In the genomic region with DNA sequence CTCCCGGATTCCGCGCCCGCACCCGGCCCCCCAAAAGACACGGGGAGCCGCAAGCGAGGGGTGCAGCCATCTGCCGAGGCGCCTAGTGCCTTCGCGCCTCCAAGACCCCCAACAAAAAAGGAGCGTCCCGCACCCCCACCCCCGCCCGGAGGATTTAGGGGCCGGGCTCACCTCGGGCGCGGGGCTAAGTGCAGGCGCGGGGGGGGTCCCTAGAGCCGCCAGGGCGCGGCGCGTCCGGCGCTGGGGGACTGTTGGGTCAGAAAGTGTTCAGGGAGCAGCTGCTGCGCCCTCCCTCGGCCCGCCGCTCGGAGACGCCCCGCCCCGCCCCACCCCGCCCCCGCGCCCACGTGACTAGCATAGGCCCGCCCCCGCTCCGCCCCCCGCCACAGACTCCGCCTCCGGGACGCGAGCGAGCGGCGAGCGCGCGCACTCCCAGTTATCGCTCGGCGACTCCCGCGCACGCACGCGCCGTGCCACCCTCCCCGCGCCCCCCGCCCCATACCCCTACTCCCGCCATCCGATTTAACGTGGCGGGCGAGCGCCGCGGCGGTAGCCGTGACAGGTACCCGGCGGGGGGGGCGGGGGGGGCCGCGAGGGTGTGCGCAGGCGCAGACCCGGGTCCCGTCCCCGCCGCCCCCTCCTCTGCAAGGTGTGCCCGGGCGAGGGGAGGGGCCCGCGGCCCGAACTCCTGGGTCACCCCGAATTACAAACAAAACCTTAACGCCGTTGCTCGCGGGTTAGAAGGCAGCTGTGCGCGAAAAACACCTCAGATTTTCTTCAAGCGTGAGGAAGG, we compare ENCODE assay signal across 8 cellular contexts. TPM values are rescaled to one million over a fixed set of nuclear protein-coding genes. Genes with fewer than 3 reads are reported as not detected.
DNase-seq lines count a peak whose midpoint lies in the region; ATAC-seq and TF ChIP-seq lines count a peak whose summit lies in the region.

No MANE protein-coding gene starts in this region.

- H3K4me3 Mint-ChIP-seq in chondrocyte (ENCODE audit: unreplicated experiment), result peak overlapping the region; percentile 71

- H3K27ac Mint-ChIP-seq in chondrocyte (ENCODE audit: unreplicated experiment), result peak overlapping the region; percentile 54

- peak; percentile 60 for ATAC-seq in HG02642 (IDR thresholded peaks at IDR 0.05; ENCODE audit: poor library complexity, unreplicated experiment)
- ATAC-seq in GM18870 (IDR thresholded peaks at IDR 0.05; ENCODE audit: unreplicated experiment), result no peak

- H3K9me3 Mint-ChIP-seq in chondrocyte (ENCODE audit: low read depth), result no peaks in the 10 kb centered on the region

- CTCF ChIA-PET in GM10248 (lab: Yijun Ruan, JAX), result interaction anchor here (1.1 kb wide), 1 partner anchor 9 kb away, joined by 3 read pairs; no protein-coding TSS in a partner anchor

- no peaks in the 10 kb centered on the region for H3K27me3 ChIP-seq in layer of hippocampus (ENCODE audit: control insufficient read depth, insufficient read depth, low read length)

- H3K36me3 Mint-ChIP-seq in chondrocyte (ENCODE audit: low read depth), result no peaks in the 10 kb centered on the region

- no peak for TF ChIP-seq CTCF in GM10248 (IDR thresholded peaks at IDR 0.05; ENCODE audit: control extremely low read depth, extremely low read depth, low read depth, missing control alignments)
- peak; percentile 47 for TF ChIP-seq CTCF in chondrocyte (IDR thresholded peaks at IDR 0.05)

- POLR2A ChIA-PET in GM10248 (lab: Yijun Ruan, JAX), result interaction anchor here (0.7 kb wide), 1 partner anchor 708 kb away, joined by 3 read pairs; no protein-coding TSS in a partner anchor

- peaks cover 2% of the 10 kb centered on the region for H3K27me3 Mint-ChIP-seq in chondrocyte (ENCODE audit: low read depth)

- H3K4me1 Mint-ChIP-seq in chondrocyte (ENCODE audit: low read depth), result peaks cover 42% of the 10 kb centered on the region

- peak overlapping the region; percentile 78 for H3K27ac ChIP-seq in layer of hippocampus (ENCODE audit: low read depth, low read length)

- DNase-seq in GM10248 (ENCODE audit: extremely low spot score) (peak; percentile 85), NCI-H2227 (lab: John Stamatoyannopoulos, UW; ENCODE audit: unreplicated experiment) (peak; percentile 88), chondrocyte (ENCODE audit: low spot score) (no peak)
- peak; percentile 85 for DNase-seq in activated CD4-positive, CD25-positive, alpha-beta regulatory T cell treated with anti-CD3 and anti-CD28 coated beads, Interleukin-2, amount 50 U/mL, for 72 hours
- peak; percentile 75 to 76 for DNase-seq in stimulated activated CD4-positive, alpha-beta T cell treated with anti-CD3 and anti-CD28 coated beads, Interleukin-1b, Interleukin-23, amount 100 ng/mL, for 1 hour (ENCODE audit: low read depth in 2 of 2)

RNA-seq across cellular contexts. Expression of gene KCNJ4, which starts 56.2 kb away (rescaled TPM):
- 0.27 to 0.33 TPM (median 0.27 TPM) in 3 replicates for total RNA-seq in chondrocyte
